Comparison of ENCODE assay signal across 7 cellular contexts in the genomic region with DNA sequence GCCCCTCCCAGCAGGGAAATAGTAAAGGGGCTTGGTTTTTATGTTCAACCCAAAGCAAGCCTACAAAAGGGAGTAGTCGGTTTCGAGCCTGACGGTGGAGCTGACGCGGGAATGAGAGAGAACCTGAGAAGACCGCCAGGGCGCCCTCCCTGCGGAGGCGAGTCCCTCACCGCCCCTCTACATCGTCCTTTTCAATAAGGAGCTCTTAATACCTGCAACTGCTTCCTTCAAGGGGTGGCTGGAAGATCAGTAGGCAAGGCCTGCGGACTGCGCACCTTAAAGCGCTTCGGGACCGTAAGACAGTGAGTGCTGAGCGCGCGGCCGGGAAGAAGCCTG. TPM values are rescaled to one million over a fixed set of nuclear protein-coding genes. Genes with fewer than 3 reads are reported as not detected.
DNase-seq lines count a peak whose midpoint lies in the region; TF ChIP-seq lines count a peak whose summit lies in the region.

No MANE protein-coding gene starts in this region.

- DNase-seq in GM06990 (ENCODE audit: extremely low read depth, insufficient read length): no peak
- DNase-seq in GM23248: peak; percentile 82
- peak; percentile 5 for DNase-seq in NCI-H460 (ENCODE audit: extremely low read depth, low read depth)
- DNase-seq in ascending aorta (ENCODE audit: low spot score in 2 of 2): peak in 1 of 2 donors; percentile 82
- DNase-seq in iPS-NIHi11 (ENCODE audit: low spot score): peak; percentile 62
- DNase-seq in stimulated activated CD4-positive, alpha-beta T cell treated with anti-CD3 and anti-CD28 coated beads, Interleukin-2, amount 100 ng/mL, for 4 hours (ENCODE audit: low read depth): peak; percentile 13
- no peak for DNase-seq in superior temporal gyrus (ENCODE audit: extremely low spot score)

- H3K9ac ChIP-seq in GM23248: peak overlapping the region; percentile 95

- H3K27me3 ChIP-seq in GM06990 (replicated peaks; ENCODE audit: control insufficient read depth, insufficient read depth, low read length): no peaks in the 10 kb centered on the region
- no peaks in the 10 kb centered on the region for H3K27me3 ChIP-seq in GM23248 (replicated peaks; ENCODE audit: insufficient read depth)
- no peaks in the 10 kb centered on the region for H3K27me3 ChIP-seq in ascending aorta

- H3K9me3 ChIP-seq in GM23248 (ENCODE audit: low read depth): no peaks in the 10 kb centered on the region
- no peaks in the 10 kb centered on the region for H3K9me3 ChIP-seq in ascending aorta

- intact Hi-C loops in ascending aorta (cut with DNase I): loop anchor here (1.0 kb wide), 1 partner anchor 370 kb away; a partner anchor contains a TSS

- H3K4me3 ChIP-seq in GM06990 (replicated peaks; ENCODE audit: low read depth, low read length) (peak overlapping the region; percentile 95), GM23248 (peak overlapping the region; percentile 89), ascending aorta (peak overlapping the region; percentile 77 to 89)

- H3K36me3 ChIP-seq in GM06990 (ENCODE audit: control insufficient read depth, insufficient read depth, low read length) (no peaks in the 10 kb centered on the region), GM23248 (ENCODE audit: low read depth) (no peaks in the 10 kb centered on the region), ascending aorta (no peaks in the 10 kb centered on the region)

- in situ Hi-C loops in GM23248 (cut with MboI): no loop called here

- no peaks in the 10 kb centered on the region for H3K9me2 ChIP-seq in GM23248 (ENCODE audit: insufficient read depth)

- H3K79me2 ChIP-seq in GM23248 (ENCODE audit: insufficient read depth): peaks cover 58% of the 10 kb centered on the region

- H4K20me1 ChIP-seq in GM23248 (ENCODE audit: insufficient read depth): no peaks in the 10 kb centered on the region

- H3F3A ChIP-seq in GM23248 (ENCODE audit: insufficient read depth): peaks cover 25% of the 10 kb centered on the region; the same call in 1 of the 2 replicates

- H3K4me2 ChIP-seq in GM23248 (ENCODE audit: unreplicated experiment): peak overlapping the region; percentile 78

- 0% methylated on average over 20 of the region's 20 CpGs for WGBS in GM23248 (ENCODE audit: low coverage in 1 of 2, low lambda C conversion rate in 2 of 2, missing lambda C conversion rate in 2 of 2), 2 experiments

- TF ChIP-seq CTCF in GM06990 (IDR thresholded peaks at IDR 0.05; ENCODE audit: insufficient read depth, low read length, poor library complexity, severe bottlenecking) (no peak), ascending aorta (IDR thresholded peaks at IDR 0.05) (peak in 1 of 3 experiments; percentile 15)

- peaks cover 24% of the 10 kb centered on the region for H3K4me1 ChIP-seq in GM23248 (ENCODE audit: insufficient read depth)
- H3K4me1 ChIP-seq in ascending aorta: peaks cover 0 to 8% of the 10 kb centered on the region in 2 donors

- H2AFZ ChIP-seq in GM23248: peak overlapping the region; percentile 89

- H3K27ac ChIP-seq in GM23248 (peak overlapping the region; percentile 89), ascending aorta (peak overlapping the region; percentile 97 to 98)

RNA-seq across cellular contexts. Expression of a gene that starts 0.7 kb away (rescaled TPM):
- 14.3 and 19.6 TPM in 2 replicates for total RNA-seq in GM23248 (2014; rRNA removed; shearing (Covaris generic))
- 15.9 and 16.4 TPM in 2 replicates for polyA plus RNA-seq in GM23248 (2016; fragmentation: Nextera tagmentation; extraction: Ambion mirVana)
- 7.2 and 7.9 TPM in 2 replicates for total RNA-seq in NCI-H460 (2014; rRNA removed; shearing (Covaris generic))
- 29.4 and 36.2 TPM in 2 replicates for polyA plus RNA-seq in NCI-H460 (2014; cell fraction: nucleus; rRNA removed)
- 55.7 TPM for total RNA-seq in ascending aorta

RNA-seq across cellular contexts. Expression of a gene that starts 38.8 kb away (rescaled TPM):
- 2.6 and 4.9 TPM in 2 replicates for total RNA-seq in GM23248 (2014; rRNA removed; shearing (Covaris generic))
- polyA plus RNA-seq in GM23248 (2016; fragmentation: Nextera tagmentation; extraction: Ambion mirVana): 1.3 and 1.7 TPM in 2 replicates
- total RNA-seq in NCI-H460 (2014; rRNA removed; shearing (Covaris generic)): 2.1 and 2.7 TPM in 2 replicates
- 8.5 and 11.5 TPM in 2 replicates for polyA plus RNA-seq in NCI-H460 (2014; cell fraction: nucleus; rRNA removed)
- total RNA-seq in ascending aorta: 20.1 TPM

RNA-seq across cellular contexts. Expression of a gene that starts 45.1 kb away (rescaled TPM):
- total RNA-seq in GM23248 (2014; rRNA removed; shearing (Covaris generic)): 31.5 and 31.6 TPM in 2 replicates
- 21.6 and 24.0 TPM in 2 replicates for polyA plus RNA-seq in GM23248 (2016; fragmentation: Nextera tagmentation; extraction: Ambion mirVana)
- 0.02 TPM in 1 of 2 replicates, not detected in the other for total RNA-seq in NCI-H460 (2014; rRNA removed; shearing (Covaris generic))
- polyA plus RNA-seq in NCI-H460 (2014; cell fraction: nucleus; rRNA removed): not detected in 2 replicates
- 29.5 TPM for total RNA-seq in ascending aorta

Comparison
In these comparisons a context has a peak if more than half of its experiments do, and no peak if none do; other contexts are left out.
1. DNase-seq: peak in GM23248 (single experiment), NCI-H460 (single experiment), iPS-NIHi11 (single experiment) and stimulated activated CD4-positive, alpha-beta T cell treated with anti-CD3 and anti-CD28 coated beads, Interleukin-2, amount 100 ng/mL, for 4 hours (single experiment); none in GM06990 (single experiment) and superior temporal gyrus (single experiment).
2. RNA of a gene that starts 45.1 kb away (total RNA-seq): 31.5 to 31.6 TPM in GM23248 and 29.5 TPM in ascending aorta (single experiment); 0.02 TPM in NCI-H460; every median in the first group is over 10 times any median in the second.
3. Peak in every context shown above with its lines, with median percentiles within 50 percentile points of each other: H3K4me3 ChIP-seq.